ENCODE assay signal across 1 cellular context in the genomic region with DNA sequence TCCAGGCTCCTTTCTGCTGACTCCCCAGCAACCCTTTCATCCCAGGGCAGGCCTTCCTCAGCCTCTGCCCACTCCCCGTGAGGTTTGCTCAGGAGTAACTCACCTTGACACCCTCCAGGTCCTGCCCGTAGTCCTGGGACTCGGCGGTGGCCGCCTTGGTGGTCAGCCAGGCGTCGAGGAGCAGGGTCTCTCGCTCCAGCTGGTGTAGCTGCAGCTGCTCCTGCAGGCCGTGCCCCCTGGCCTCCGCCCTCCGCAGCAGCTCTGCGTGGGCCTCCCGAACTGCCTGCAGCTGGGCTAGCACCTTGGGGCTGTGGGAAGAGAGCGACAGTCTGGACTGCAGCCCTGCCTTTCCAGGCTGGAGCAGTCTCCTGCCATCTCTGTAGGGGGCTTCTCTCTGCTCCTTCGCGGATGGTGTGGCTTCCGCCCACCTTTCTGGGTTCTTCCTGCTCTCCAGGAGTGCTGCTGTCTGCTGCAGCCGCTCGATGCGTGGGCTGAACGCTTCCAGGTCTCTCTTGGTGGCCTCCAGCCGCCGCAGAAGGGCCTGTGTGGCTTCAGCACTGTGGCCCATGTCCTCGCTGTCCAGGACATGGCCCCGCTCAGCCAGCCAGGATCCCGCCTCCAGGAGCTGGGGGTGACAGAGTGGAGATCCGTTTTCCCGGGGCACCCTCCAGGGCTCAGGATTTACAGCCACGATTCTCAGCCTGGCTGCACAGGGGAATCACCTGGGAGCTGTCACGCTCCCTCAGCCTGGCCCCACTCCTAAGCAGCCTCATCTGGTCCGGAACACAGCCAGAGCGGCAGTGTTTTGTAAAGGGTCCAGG.
TF ChIP-seq lines count a peak whose summit lies in the region.

No MANE protein-coding gene starts in this region.

TF ChIP-seq in endothelial cell of umbilical vein, 7 proteins besides CTCF, POLR2A, EP300 and RAD21:
- no peak for TF ChIP-seq FOS (IDR thresholded peaks at IDR 0.05; ENCODE audit: borderline replicate concordance, insufficient read depth, low read length)
- no peak for TF ChIP-seq GATA2 (IDR thresholded peaks at IDR 0.05; ENCODE audit: insufficient read depth, insufficient read length, low read depth, low read length)
- TF ChIP-seq MAX (IDR thresholded peaks at IDR 0.05; ENCODE audit: insufficient read depth, insufficient read length) = no peak
